8 cellular contexts compared by ENCODE assay signal in the genomic region with DNA sequence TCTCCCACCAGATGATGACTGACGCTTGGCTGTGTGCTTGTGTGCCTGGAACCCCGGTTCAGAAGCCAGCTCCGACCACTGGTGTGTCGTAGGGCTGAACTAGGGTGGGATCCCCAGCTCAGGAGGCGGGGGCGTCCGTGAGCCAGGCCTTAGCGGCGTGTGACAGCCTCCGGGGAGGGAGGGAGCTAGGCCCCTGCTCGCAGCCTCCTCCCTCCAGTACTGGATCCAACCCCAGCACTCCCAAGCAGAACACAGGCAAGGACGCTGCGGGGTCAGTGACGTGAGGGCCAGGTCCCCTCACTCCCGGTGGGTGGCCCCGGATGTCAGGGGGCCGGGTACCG. TPM values are rescaled to one million over a fixed set of nuclear protein-coding genes. Genes with fewer than 3 reads are reported as not detected.
DNase-seq lines count a peak whose midpoint lies in the region; ATAC-seq and TF ChIP-seq lines count a peak whose summit lies in the region.

No MANE protein-coding gene starts in this region.

- peaks cover 3 to 17% of the 10 kb centered on the region in 2 donors for H3K36me3 Mint-ChIP-seq in CD4-positive, alpha-beta memory T cell
- H3K36me3 Mint-ChIP-seq in mesothelial cell of epicardium, result peaks cover 2% of the 10 kb centered on the region

- H3K27ac ChIP-seq in CD4-positive, alpha-beta memory T cell (ENCODE audit: low read depth, low read length), result peak overlapping the region; percentile 60
- H3K27ac ChIP-seq in PC-9 (no peak overlapping the region), ectodermal cell (ENCODE audit: insufficient read depth, low read depth, low read length, poor library complexity, severe bottlenecking) (no peak overlapping the region), vagina (peak overlapping the region; percentile 77)

- H3K79me2 ChIP-seq in PC-9 (ENCODE audit: low read depth), result peaks cover 15% of the 10 kb centered on the region; the same call in 1 of the 2 replicates

- no peaks in the 10 kb centered on the region for H3K9me3 ChIP-seq in CD4-positive, alpha-beta memory T cell (ENCODE audit: control insufficient read depth in 1 of 2, low read length in 2 of 2)
- no peaks in the 10 kb centered on the region for H3K9me3 ChIP-seq in PC-9 (ENCODE audit: insufficient read depth, low read depth)
- H3K9me3 ChIP-seq in ectodermal cell (ENCODE audit: control insufficient read depth, low read length), result no peaks in the 10 kb centered on the region
- no peaks in the 10 kb centered on the region for H3K9me3 ChIP-seq in vagina

- H3K9me2 ChIP-seq in PC-9 (ENCODE audit: insufficient read depth), result no peaks in the 10 kb centered on the region

- BruUV-seq in PC-9 (replicated peaks; lab: Mats Ljungman, UMichigan), result no TSS peak

- H3F3A ChIP-seq in PC-9 (ENCODE audit: insufficient read depth, low read depth), result peaks cover 21% of the 10 kb centered on the region

- TF ChIP-seq CTCF in PC-9 (conservative IDR thresholded peaks at IDR 0.05) (no peak), mesothelial cell of epicardium (IDR thresholded peaks at IDR 0.05; ENCODE audit: unreplicated experiment) (no peak), vagina (IDR thresholded peaks at IDR 0.05) (no peak)

- intact Hi-C loops in CD4-positive, alpha-beta memory T cell (cut with micrococcal nuclease), result loop anchor here (1.0 to 10.0 kb wide), 2 partner anchors 45 to 144 kb away; a partner anchor contains a TSS
- intact Hi-C loops in PC-9 (cut with micrococcal nuclease; ENCODE audit: unreplicated experiment) (loop anchor here (1.0 to 2.0 kb wide), 2 partner anchors 32 to 44 kb away; a partner anchor contains a TSS), vagina (cut with DNase I) (loop anchor here (5.0 kb wide), 1 partner anchor 47 kb away; a partner anchor contains a TSS)

- H3K27me3 ChIP-seq in CD4-positive, alpha-beta memory T cell (ENCODE audit: insufficient read depth, low read length), result no peaks in the 10 kb centered on the region
- H3K27me3 ChIP-seq in PC-9 (ENCODE audit: insufficient read depth, low read depth) (no peaks in the 10 kb centered on the region), ectodermal cell (ENCODE audit: control insufficient read depth, insufficient read depth, low read length, poor library complexity, severe bottlenecking) (no peaks in the 10 kb centered on the region), vagina (no peaks in the 10 kb centered on the region)

- peak overlapping the region; percentile 92 to 97 (median 94) for H3K4me3 Mint-ChIP-seq in CD4-positive, alpha-beta memory T cell
- H3K4me3 Mint-ChIP-seq in mesothelial cell of epicardium, result peak overlapping the region; percentile 92

- H3K27me3 Mint-ChIP-seq in CD4-positive, alpha-beta memory T cell, result no peaks in the 10 kb centered on the region
- no peaks in the 10 kb centered on the region for H3K27me3 Mint-ChIP-seq in mesothelial cell of epicardium (ENCODE audit: low read depth)

- no peak for TF ChIP-seq POLR2A in vagina (IDR thresholded peaks at IDR 0.05)

- peak overlapping the region; percentile 98 for H2AFZ ChIP-seq in PC-9

- peaks cover 5 to 27% (median 17%) of the 10 kb centered on the region in 4 donors for H3K4me1 Mint-ChIP-seq in CD4-positive, alpha-beta memory T cell
- peaks cover 8% of the 10 kb centered on the region for H3K4me1 Mint-ChIP-seq in mesothelial cell of epicardium

- peaks cover 10% of the 10 kb centered on the region for H3K4me1 ChIP-seq in CD4-positive, alpha-beta memory T cell (ENCODE audit: insufficient read depth, low read length)
- H3K4me1 ChIP-seq in PC-9 (replicated peaks; ENCODE audit: insufficient read depth), result peaks cover 18% of the 10 kb centered on the region
- peaks cover 4% of the 10 kb centered on the region for H3K4me1 ChIP-seq in ectodermal cell (ENCODE audit: control insufficient read depth, insufficient read depth, low read length)
- peaks cover 19% of the 10 kb centered on the region for H3K4me1 ChIP-seq in vagina

- H3K27ac Mint-ChIP-seq in CD4-positive, alpha-beta memory T cell, result peak overlapping the region; percentile 38 to 94 (median 78)
- H3K27ac Mint-ChIP-seq in mesothelial cell of epicardium, result peak overlapping the region; percentile 81

- peak; percentile 30 for ATAC-seq in GM21528 (IDR thresholded peaks at IDR 0.05; ENCODE audit: low FRiP score, unreplicated experiment)

- H3K4me2 ChIP-seq in PC-9, result peak overlapping the region; percentile 96

- peaks cover 5% of the 10 kb centered on the region for H3K36me3 ChIP-seq in CD4-positive, alpha-beta memory T cell (ENCODE audit: insufficient read depth, low read length)
- H3K36me3 ChIP-seq in PC-9 (ENCODE audit: low read depth) (no peaks in the 10 kb centered on the region), ectodermal cell (ENCODE audit: control insufficient read depth, insufficient read depth, low read length) (no peaks in the 10 kb centered on the region), vagina (peaks cover 0 to 7% of the 10 kb centered on the region in 2 donors)

- DNase-seq in CD4-positive, alpha-beta memory T cell, result peak in 1 of 5 donors; percentile 42
- DNase-seq in PC-9, result no peak
- DNase-seq in mesothelial cell of epicardium (ENCODE audit: low spot score in 2 of 2, unreplicated experiment in 2 of 2), result no peak
- DNase-seq in vagina (ENCODE audit: extremely low spot score in 2 of 2), result no peak
- no peak for DNase-seq in stimulated activated CD4-positive, alpha-beta T cell treated with anti-CD3 and anti-CD28 coated beads, Interleukin-15, amount 100 ng/mL, for 24 hours
- no peak for DNase-seq in globus pallidus (ENCODE audit: low spot score)

- POLR2A ChIA-PET in CD4-positive, alpha-beta memory T cell (lab: Charles Lee; ENCODE audit: partially characterized antibody), result interaction anchor here (0.9 to 4.8 kb wide), 18 partner anchors 9 to 638 kb away, joined by 3 to 74 read pairs (median 8); a partner anchor contains a TSS
- POLR2A ChIA-PET in PC-9 (lab: Charles Lee; ENCODE audit: unreplicated experiment), result interaction anchor here (0.5 to 1.2 kb wide), 17 partner anchors 21 to 1424 kb away, joined by 3 to 37 read pairs (median 5); a partner anchor contains a TSS

- WGBS in ectodermal cell, 2 experiments, result 4% methylated on average over 18 of the region's 18 CpGs

- H3K4me3 ChIP-seq in CD4-positive, alpha-beta memory T cell (ENCODE audit: low read length in 2 of 2), result peak overlapping the region; percentile 84 to 89
- H3K4me3 ChIP-seq in PC-9 (peak overlapping the region; percentile 98), ectodermal cell (ENCODE audit: insufficient read depth, low read depth, low read length) (peak overlapping the region; percentile 80), vagina (peak overlapping the region; percentile 92 to 93)

- H4K20me1 ChIP-seq in PC-9 (ENCODE audit: insufficient read depth), result no peaks in the 10 kb centered on the region; the same call in 1 of the 2 replicates

- H3K9me3 Mint-ChIP-seq in CD4-positive, alpha-beta memory T cell, result no peaks in the 10 kb centered on the region
- no peaks in the 10 kb centered on the region for H3K9me3 Mint-ChIP-seq in mesothelial cell of epicardium

- CTCF ChIA-PET in CD4-positive, alpha-beta memory T cell (lab: Charles Lee; ENCODE audit: partially characterized antibody), result interaction anchor here (0.9 to 2.1 kb wide), 7 partner anchors 9 to 351 kb away, joined by 3 to 9 read pairs (median 4); a partner anchor contains a TSS
- CTCF ChIA-PET in PC-9 (lab: Charles Lee), result interaction anchor here (0.6 to 1.2 kb wide), 7 partner anchors 9 to 256 kb away, joined by 3 to 14 read pairs (median 4); a partner anchor contains a TSS

RNA-seq across cellular contexts. Expression of a gene that starts 0.4 kb away (rescaled TPM):
- total RNA-seq in CD4-positive, alpha-beta memory T cell, result 10 to 100 TPM; 31.7 to 32.9 TPM
- polyA plus RNA-seq in CD4-positive, alpha-beta memory T cell, result 10 to 100 TPM; 32.0 to 45.7 TPM
- total RNA-seq in PC-9 (2021) (49.3 and 53.1 TPM in 2 replicates), mesothelial cell of epicardium (24.4 to 26.2 TPM (median 25.8 TPM) in 3 replicates), vagina (40.8 TPM)
- 18.4 TPM for polyA plus RNA-seq in ectodermal cell (2013, experiment 1 of 4)
- 18.2 TPM for polyA plus RNA-seq in ectodermal cell (2013, experiment 2 of 4)
- 17.1 TPM for polyA plus RNA-seq in ectodermal cell (2013, experiment 3 of 4)
- 19.0 TPM for polyA plus RNA-seq in ectodermal cell (2013, experiment 4 of 4)

RNA-seq across cellular contexts. Expression of a gene that starts 28.4 kb away (rescaled TPM):
- total RNA-seq in CD4-positive, alpha-beta memory T cell, result not detected
- not detected for polyA plus RNA-seq in CD4-positive, alpha-beta memory T cell
- total RNA-seq in PC-9 (2021) (0.13 TPM in 1 of 2 replicates, not detected in the other), mesothelial cell of epicardium (15.6 to 18.3 TPM (median 17.7 TPM) in 3 replicates), vagina (29.7 TPM)
- polyA plus RNA-seq in ectodermal cell (2013, experiment 1 of 4), result 1.3 TPM
- 1.3 TPM for polyA plus RNA-seq in ectodermal cell (2013, experiment 2 of 4)
- polyA plus RNA-seq in ectodermal cell (2013, experiment 3 of 4), result 0.85 TPM
- polyA plus RNA-seq in ectodermal cell (2013, experiment 4 of 4), result 1.0 TPM

RNA-seq across cellular contexts. Expression of a gene that starts 31.6 kb away (rescaled TPM):
- total RNA-seq in CD4-positive, alpha-beta memory T cell, result 10 to 100 TPM; 26.2 to 28.7 TPM
- 10 to 100 TPM in 1 of 2 donors, 1 to 10 TPM in 1; 9.5 to 13.6 TPM for polyA plus RNA-seq in CD4-positive, alpha-beta memory T cell
- total RNA-seq in PC-9 (2021), result 38.8 and 52.7 TPM in 2 replicates
- 34.0 TPM for polyA plus RNA-seq in ectodermal cell (2013, experiment 1 of 4)
- polyA plus RNA-seq in ectodermal cell (2013, experiment 2 of 4), result 32.7 TPM
- 24.5 TPM for polyA plus RNA-seq in ectodermal cell (2013, experiment 3 of 4)
- polyA plus RNA-seq in ectodermal cell (2013, experiment 4 of 4), result 26.0 TPM
- 35.4 to 37.5 TPM (median 36.7 TPM) in 3 replicates for total RNA-seq in mesothelial cell of epicardium
- 20.6 TPM for total RNA-seq in vagina

RNA-seq across cellular contexts. Expression of a gene that starts 31.9 kb away (rescaled TPM):
- 100 to 1,000 TPM; 174 to 181 TPM for total RNA-seq in CD4-positive, alpha-beta memory T cell
- polyA plus RNA-seq in CD4-positive, alpha-beta memory T cell, result 100 to 1,000 TPM; 441 to 593 TPM
- total RNA-seq in PC-9 (2021) (386 and 486 TPM in 2 replicates), mesothelial cell of epicardium (216 to 221 TPM (median 221 TPM) in 3 replicates), vagina (158 TPM)
- polyA plus RNA-seq in ectodermal cell (2013, experiment 1 of 4), result 516 TPM
- polyA plus RNA-seq in ectodermal cell (2013, experiment 2 of 4), result 470 TPM
- 435 TPM for polyA plus RNA-seq in ectodermal cell (2013, experiment 3 of 4)
- 447 TPM for polyA plus RNA-seq in ectodermal cell (2013, experiment 4 of 4)

RNA-seq across cellular contexts. Expression of a gene that starts 45.0 kb away (rescaled TPM):
- 10 to 100 TPM; 43.6 to 43.7 TPM for total RNA-seq in CD4-positive, alpha-beta memory T cell
- polyA plus RNA-seq in CD4-positive, alpha-beta memory T cell, result 10 to 100 TPM; 20.7 to 21.8 TPM
- total RNA-seq in PC-9 (2021) (47.6 and 49.7 TPM in 2 replicates), mesothelial cell of epicardium (41.0 to 47.4 TPM (median 46.6 TPM) in 3 replicates), vagina (21.4 TPM)
- polyA plus RNA-seq in ectodermal cell (2013, experiment 1 of 4), result 36.1 TPM
- polyA plus RNA-seq in ectodermal cell (2013, experiment 2 of 4), result 46.9 TPM
- polyA plus RNA-seq in ectodermal cell (2013, experiment 3 of 4), result 21.8 TPM
- 24.0 TPM for polyA plus RNA-seq in ectodermal cell (2013, experiment 4 of 4)

Comparison
In these comparisons a context has a peak if more than half of its experiments do, and no peak if none do; other contexts are left out.
1. H3K27ac ChIP-seq: peak in CD4-positive, alpha-beta memory T cell (single experiment) and vagina (single experiment); none in PC-9 (single experiment) and ectodermal cell (single experiment).
2. RNA of a gene that starts 28.4 kb away (total RNA-seq): 29.7 TPM in vagina (single experiment) and 15.6 to 18.3 TPM in mesothelial cell of epicardium; 0.13 TPM in PC-9 and not detected in CD4-positive, alpha-beta memory T cell; every median in the first group is over 10 times any median in the second.
3. Peak in every context shown above with its lines, with median percentiles within 50 percentile points of each other: H3K4me3 ChIP-seq.